In the genomic region with DNA sequence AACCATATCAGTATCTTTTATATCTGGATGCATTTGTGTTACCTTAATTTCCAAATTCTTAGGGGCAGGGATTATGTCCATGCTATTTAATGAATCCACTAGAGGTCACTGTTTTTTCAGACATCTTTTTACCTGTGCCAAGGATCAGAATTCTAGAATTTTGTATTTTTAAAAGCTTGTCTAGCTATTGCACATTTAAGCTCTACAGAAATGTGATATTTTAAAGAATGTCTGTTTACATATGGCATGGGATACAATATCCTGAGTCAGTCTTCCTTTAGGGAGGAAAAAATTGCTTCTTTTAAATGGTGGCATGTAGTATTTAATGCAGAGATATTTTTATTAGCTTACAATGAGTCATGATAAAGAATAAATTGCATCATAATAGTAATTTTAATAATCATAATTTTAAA, we compare ENCODE assay signal across 9 cellular contexts. TPM values are rescaled to one million over a fixed set of nuclear protein-coding genes. Genes with fewer than 3 reads are reported as not detected.
A peak's percentile ranks its signal among the peaks of the same experiment; 100 is the strongest.
DNase-seq lines count a peak whose midpoint lies in the region; ATAC-seq and TF ChIP-seq lines count a peak whose summit lies in the region.
"Had no signal": no experiment of that assay in that cellular context is flagged by ENCODE, and none has a peak within 500 bp of the region (broad histone marks: within the 10 kb centered on the region; RNA-seq: fewer than 3 reads in every experiment).

No MANE protein-coding gene starts in this region.

- no peaks in the 10 kb centered on the region for H3K9me3 Mint-ChIP-seq in natural killer cell
- no peaks in the 10 kb centered on the region for H3K9me3 Mint-ChIP-seq in natural killer cell treated with Interleukin-12 subunit alpha and Interleukin-12 subunit beta and Interleukin-15 and Interleukin-18, amount 100 ng/mL, for 72 hours
- H3K9me3 Mint-ChIP-seq: activated naive CD4-positive, alpha-beta T cell treated with anti-CD3 and anti-CD28 coated beads, Interleukin-2, amount 50 U/mL, for 24 hours had no signal

- intact Hi-C loops in natural killer cell (cut with micrococcal nuclease) = loop anchor here (1.0 kb wide), 3 partner anchors 289 to 313 kb away; no protein-coding TSS in a partner anchor

- no peaks in the 10 kb centered on the region for H3K36me3 Mint-ChIP-seq in natural killer cell
- H3K36me3 Mint-ChIP-seq in natural killer cell treated with Interleukin-12 subunit alpha and Interleukin-12 subunit beta and Interleukin-15 and Interleukin-18, amount 100 ng/mL, for 72 hours = peaks cover 10% of the 10 kb centered on the region

- H3K4me1 Mint-ChIP-seq in natural killer cell = peaks cover 12 to 13% of the 10 kb centered on the region in 2 donors
- peaks cover 12 to 18% of the 10 kb centered on the region in 2 donors for H3K4me1 Mint-ChIP-seq in natural killer cell treated with Interleukin-12 subunit alpha and Interleukin-12 subunit beta and Interleukin-15 and Interleukin-18, amount 100 ng/mL, for 72 hours (ENCODE audit: low read depth in 2 of 2)

- H3K36me3 ChIP-seq in WERI-Rb-1 = peaks cover 8% of the 10 kb centered on the region

- no peak overlapping the region for H3K27ac ChIP-seq in WERI-Rb-1

- peak; percentile 80 for TF ChIP-seq CTCF in natural killer cell (IDR thresholded peaks at IDR 0.05)
- TF ChIP-seq CTCF in astrocyte of the cerebellum (IDR thresholded peaks at IDR 0.05; ENCODE audit: low read depth, low read length, missing control alignments) = peak; percentile 31
- TF ChIP-seq CTCF in WERI-Rb-1 (IDR thresholded peaks at IDR 0.05; ENCODE audit: low read depth, low read length) = no peak

- no peaks in the 10 kb centered on the region for H3K27me3 ChIP-seq in WERI-Rb-1 (ENCODE audit: insufficient read depth, low read depth, severe bottlenecking)

- in situ Hi-C loops in astrocyte of the cerebellum (cut with HindIII; ENCODE audit: low sequenced_read_pairs) = loop anchor here (25.0 kb wide), 1 partner anchor 277 kb away; no protein-coding TSS in a partner anchor

- DNase-seq in natural killer cell (no peak), NCI-H2107 (lab: John Stamatoyannopoulos, UW) (peak; percentile 7), astrocyte of the cerebellum (ENCODE audit: low read depth) (peak; percentile 9), left kidney (ENCODE audit: low read depth, low spot score) (peak; percentile 35), WERI-Rb-1 (no peak), GOT3 (lab: John Stamatoyannopoulos, UW) (no peak)
- no peak for DNase-seq in natural killer cell treated with Interleukin-12 subunit alpha and Interleukin-12 subunit beta and Interleukin-15 and Interleukin-18, amount 100 ng/mL, for 72 hours (ENCODE audit: low spot score)

- H3K4me3 ChIP-seq in astrocyte of the cerebellum (ENCODE audit: low read depth, low read length) (no peak overlapping the region), WERI-Rb-1 (ENCODE audit: low read depth, low read length) (no peak overlapping the region)

- H3K27ac Mint-ChIP-seq in natural killer cell = no peak overlapping the region
- H3K27ac Mint-ChIP-seq in natural killer cell treated with Interleukin-12 subunit alpha and Interleukin-12 subunit beta and Interleukin-15 and Interleukin-18, amount 100 ng/mL, for 72 hours = no peak overlapping the region

- H3K4me3 Mint-ChIP-seq in natural killer cell = no peak overlapping the region
- no peak overlapping the region for H3K4me3 Mint-ChIP-seq in natural killer cell treated with Interleukin-12 subunit alpha and Interleukin-12 subunit beta and Interleukin-15 and Interleukin-18, amount 100 ng/mL, for 72 hours
- H3K4me3 Mint-ChIP-seq: activated naive CD4-positive, alpha-beta T cell treated with anti-CD3 and anti-CD28 coated beads, Interleukin-2, amount 50 U/mL, for 24 hours had no signal

- no peaks in the 10 kb centered on the region for H3K9me3 ChIP-seq in WERI-Rb-1 (ENCODE audit: severe bottlenecking)

- ATAC-seq in natural killer cell = peak; percentile 56 to 78 (median 71)
- ATAC-seq in natural killer cell treated with Interleukin-12 subunit alpha and Interleukin-12 subunit beta and Interleukin-15 and Interleukin-18, amount 100 ng/mL, for 72 hours = no peak
- no peak for ATAC-seq in GM18873 (IDR thresholded peaks at IDR 0.05; ENCODE audit: low FRiP score, unreplicated experiment)

- H3K27me3 Mint-ChIP-seq in natural killer cell (ENCODE audit: low read depth in 2 of 2) = no peaks in the 10 kb centered on the region
- H3K27me3 Mint-ChIP-seq in natural killer cell treated with Interleukin-12 subunit alpha and Interleukin-12 subunit beta and Interleukin-15 and Interleukin-18, amount 100 ng/mL, for 72 hours = no peaks in the 10 kb centered on the region
- H3K27me3 Mint-ChIP-seq: activated naive CD4-positive, alpha-beta T cell treated with anti-CD3 and anti-CD28 coated beads, Interleukin-2, amount 50 U/mL, for 24 hours had no signal

RNA-seq across cellular contexts. Expression of a gene that starts 11.3 kb away (rescaled TPM):
- total RNA-seq in natural killer cell = 10 to 100 TPM; 39.4 to 45.7 (median 39.8) TPM
- total RNA-seq in natural killer cell treated with Interleukin-12 subunit alpha and Interleukin-12 subunit beta and Interleukin-15 and Interleukin-18, amount 100 ng/mL, for 72 hours = 10 to 100 TPM; 34.5 to 39.3 TPM

RNA-seq across cellular contexts. Expression of a gene that starts 11.4 kb away (rescaled TPM):
- total RNA-seq in natural killer cell = 10 to 100 TPM; 19.8 to 25.9 (median 19.9) TPM
- 10 to 100 TPM; 17.9 to 36.6 TPM for total RNA-seq in natural killer cell treated with Interleukin-12 subunit alpha and Interleukin-12 subunit beta and Interleukin-15 and Interleukin-18, amount 100 ng/mL, for 72 hours

Comparison
In these comparisons a context has a peak if more than half of its experiments do, and no peak if none do; other contexts are left out.
1. ATAC-seq: peak in natural killer cell (3 of 3); none in natural killer cell treated with Interleukin-12 subunit alpha and Interleukin-12 subunit beta and Interleukin-15 and Interleukin-18, amount 100 ng/mL, for 72 hours (0 of 2) and GM18873 (single experiment).
2. DNase-seq: peak in NCI-H2107 (single experiment), astrocyte of the cerebellum (single experiment) and left kidney (single experiment); none in natural killer cell (single experiment), natural killer cell treated with Interleukin-12 subunit alpha and Interleukin-12 subunit beta and Interleukin-15 and Interleukin-18, amount 100 ng/mL, for 72 hours (single experiment), WERI-Rb-1 (single experiment) and GOT3 (single experiment).